ENCODE assay signal across 30 cellular contexts in the genomic region with DNA sequence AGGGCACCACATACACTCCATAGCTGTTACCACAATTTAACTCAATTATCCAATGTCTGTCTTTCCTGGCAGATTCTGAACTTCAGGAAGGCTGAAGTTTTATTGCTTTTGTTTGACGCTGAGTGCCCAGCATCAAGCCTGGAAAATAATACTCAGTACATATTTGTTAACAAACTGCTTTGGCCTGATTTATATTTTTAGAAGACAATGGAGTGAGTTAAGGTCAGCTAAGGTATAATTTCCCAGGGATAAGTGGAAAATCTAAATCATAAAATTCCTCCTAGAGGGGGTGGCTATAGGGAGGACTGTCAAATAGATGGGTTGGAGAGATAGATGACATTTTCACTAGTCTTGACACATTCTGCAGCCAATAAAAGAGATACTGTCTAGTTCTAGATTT.
"Had no signal": no experiment of that assay in that cellular context is flagged by ENCODE, and none has a peak within 500 bp of the region (broad histone marks: within the 10 kb centered on the region; RNA-seq: fewer than 3 reads in every experiment).

No MANE protein-coding gene starts in this region.

- H3K36me3 ChIP-seq: ascending aorta, breast epithelium, cardiac muscle cell, colonic mucosa, esophagus squamous epithelium, gastroesophageal sphincter, heart right ventricle had no signal

- H3K27ac ChIP-seq: ascending aorta, breast epithelium, cardiac muscle cell, colonic mucosa, epithelial cell of prostate, esophagus squamous epithelium, gastroesophageal sphincter had no signal

- H3K4me3 ChIP-seq: ascending aorta, breast epithelium, cardiac muscle cell, colonic mucosa, esophagus squamous epithelium, gastroesophageal sphincter, heart right ventricle had no signal

- ATAC-seq: activated CD4-positive, alpha-beta T cell treated with anti-CD3 and anti-CD28 coated beads for 36 hours; activated CD8-positive, alpha-beta memory T cell treated with anti-CD3 and anti-CD28 coated beads, Interleukin-2, amount 10 ng/mL, durations not matched to agents 7 days and 5 days; activated CD8-positive, alpha-beta T cell treated with anti-CD3 and anti-CD28 coated beads, Interleukin-2, amount 10 ng/mL, durations not matched to agents 7 days and 5 days; activated naive CD4-positive, alpha-beta T cell treated with anti-CD3 and anti-CD28 coated beads, Interleukin-2, amount 50 U/mL, for 72 hours; activated T-cell treated with anti-CD3 and anti-CD28 coated beads, Interleukin-2, amount 50 U/mL, for 72 hours; effector memory CD8-positive, alpha-beta T cell; gastroesophageal sphincter had no signal

- DNase-seq: activated CD4-positive, alpha-beta memory T cell treated with anti-CD3 and anti-CD28 coated beads for 36 hours; activated CD4-positive, alpha-beta T cell treated with anti-CD3 and anti-CD28 coated beads for 36 hours; activated CD4-positive, alpha-beta T cell treated with anti-CD3 and anti-CD28 coated beads, Interleukin-2, amount 10 ng/mL, durations not matched to agents 24 days and 14 days; activated CD4-positive, CD25-positive, alpha-beta regulatory T cell; activated CD4-positive, CD25-positive, alpha-beta regulatory T cell treated with anti-CD3 and anti-CD28 coated beads, Interleukin-2, amount 50 U/mL, for 72 hours; activated CD8-positive, alpha-beta memory T cell treated with anti-CD3 and anti-CD28 coated beads, Interleukin-2, amount 10 ng/mL, durations not matched to agents 7 days and 5 days; activated CD8-positive, alpha-beta memory T cell treated with anti-CD3 and anti-CD28 coated beads, Interleukin-2, amount 50 U/mL, for 48 hours; activated CD8-positive, alpha-beta T cell treated with anti-CD3 and anti-CD28 coated beads, Interleukin-2, amount 10 ng/mL, durations not matched to agents 7 days and 5 days; activated gamma-delta T cell; activated naive CD4-positive, alpha-beta T cell; activated naive CD4-positive, alpha-beta T cell treated with anti-CD3 and anti-CD28 coated beads, Interleukin-2, amount 10 ng/mL, durations not matched to agents 7 days and 5 days; activated naive CD8-positive, alpha-beta T cell treated with anti-CD3 and anti-CD28 coated beads, Interleukin-2, amount 10 ng/mL, durations not matched to agents 7 days and 5 days; activated T-cell treated with anti-CD3 and anti-CD28 coated beads for 4 hours; activated T-cell treated with anti-CD3 and anti-CD28 coated beads, Interleukin-2, amount 50 U/mL, for 24 hours; activated T-cell treated with anti-CD3 and anti-CD28 coated beads, Interleukin-2, amount 50 U/mL, for 72 hours; central memory CD4-positive, alpha-beta T cell; cerebellar nuclear complex; colonic mucosa; effector CD4-positive, alpha-beta T cell; effector memory CD8-positive, alpha-beta T cell; esophagus squamous epithelium; foreskin melanocyte; heart right ventricle; T-helper 2 cell had no signal

- H3K9me3 ChIP-seq: ascending aorta, breast epithelium, colonic mucosa, esophagus squamous epithelium, gastroesophageal sphincter, heart right ventricle had no signal

- H3K4me1 ChIP-seq: ascending aorta, breast epithelium, colonic mucosa, esophagus squamous epithelium, gastroesophageal sphincter had no signal

- H3K27me3 ChIP-seq: ascending aorta, breast epithelium, cardiac muscle cell, colonic mucosa, esophagus squamous epithelium, gastroesophageal sphincter, heart right ventricle had no signal
